In genomic region chr14:68088463-68088862, GRCh38 we compare ENCODE assay signal across 10 cellular contexts.
A peak's percentile ranks its signal among the peaks of the same experiment; 100 is the strongest.
DNase-seq lines count a peak whose midpoint lies in the region; ATAC-seq and TF ChIP-seq lines count a peak whose summit lies in the region.
"Had no signal": no experiment of that assay in that cellular context is flagged by ENCODE, and none has a peak within 500 bp of the region (broad histone marks: within the 10 kb centered on the region; RNA-seq: fewer than 3 reads in every experiment).

No MANE protein-coding gene starts in this region.

- H2AFZ ChIP-seq in osteoblast (ENCODE audit: low read length) = peak overlapping the region; percentile 2
- H2AFZ ChIP-seq in H9 (ENCODE audit: low read length) = no peak overlapping the region

- H4K20me1 ChIP-seq in osteoblast (ENCODE audit: insufficient read depth, low read length) (no peaks in the 10 kb centered on the region), H9 (ENCODE audit: control insufficient read depth, insufficient read depth, insufficient read length) (no peaks in the 10 kb centered on the region)

- TF ChIP-seq EP300 in stomach (IDR thresholded peaks at IDR 0.05) = no peak

- no peak overlapping the region for H3K14ac ChIP-seq in H9 (ENCODE audit: insufficient read depth, low read length)

- intact Hi-C loops in stomach (cut with DNase I; ENCODE audit: low total_unique reads) = no loop called here

- no peak overlapping the region for H3K4me3 Mint-ChIP-seq in H9

- H3K27me3 Mint-ChIP-seq in H9 (ENCODE audit: low read depth) = no peaks in the 10 kb centered on the region

- no peak overlapping the region for H2BK15ac ChIP-seq in H9 (ENCODE audit: low read depth, low read length)

- H3K23ac ChIP-seq in H9 (ENCODE audit: insufficient read length, low read depth, low read length) = no peak overlapping the region

- H3K79me2 ChIP-seq in osteoblast (ENCODE audit: insufficient read depth, low read length) = no peaks in the 10 kb centered on the region
- H3K79me2 ChIP-seq in H9 (ENCODE audit: insufficient read depth, low read length) = no peaks in the 10 kb centered on the region

- no peak overlapping the region for H3K9ac ChIP-seq in H9 (ENCODE audit: extremely low read depth, insufficient read length, low read length)

- no peaks in the 10 kb centered on the region for H3K23me2 ChIP-seq in H9 (ENCODE audit: insufficient read length, low read depth, low read length, poor library complexity, severe bottlenecking)

- H2BK120ac ChIP-seq in H9 (ENCODE audit: low read depth, low read length, poor library complexity, severe bottlenecking) = no peak overlapping the region

- H3K79me1 ChIP-seq in H9 (ENCODE audit: insufficient read depth, low read depth, low read length, poor library complexity, severe bottlenecking) = no peaks in the 10 kb centered on the region

- H3K27ac ChIP-seq in coronary artery (no peak overlapping the region), osteoblast (ENCODE audit: low read depth, low read length) (no peak overlapping the region), stomach (peak overlapping the region in 2 of 5 donors; percentile 0 to 59), H9 (ENCODE audit: insufficient read length, low read depth, low read length) (no peak overlapping the region)

- H3T11ph ChIP-seq in H9 (ENCODE audit: low read length) = no peak overlapping the region

- H3K36me3 Mint-ChIP-seq in H9 (ENCODE audit: insufficient read depth in 1 of 3, low read depth in 3 of 3) = peaks cover 0 to 2% (median 2%) of the 10 kb centered on the region in 3 experiments; a peak in 3 of 7 replicates

- no peak overlapping the region for H3K56ac ChIP-seq in H9 (ENCODE audit: insufficient read length, low read depth, low read length)

- H4K5ac ChIP-seq in H9 (ENCODE audit: insufficient read length, low read depth, low read length) = no peak overlapping the region

- no peak overlapping the region for H3K4ac ChIP-seq in H9 (ENCODE audit: low read depth, low read length)

- no peak for TF ChIP-seq CTCF in coronary artery (IDR thresholded peaks at IDR 0.05)
- TF ChIP-seq CTCF in osteoblast (IDR thresholded peaks at IDR 0.05; ENCODE audit: extremely low read depth, low read depth, low read length) = no peak
- TF ChIP-seq CTCF in stomach (IDR thresholded peaks at IDR 0.05) = no peak
- TF ChIP-seq CTCF in H9 (conservative IDR thresholded peaks at IDR 0.05) = no peak

- no peaks in the 10 kb centered on the region for H3K36me3 ChIP-seq in osteoblast (ENCODE audit: insufficient read depth, low read length)
- H3K36me3 ChIP-seq in stomach = no peaks in the 10 kb centered on the region

- H2AK5ac ChIP-seq in H9 (ENCODE audit: insufficient read length, low read length) = no peak overlapping the region

- peaks cover 27 to 30% of the 10 kb centered on the region in 2 experiments for H3K4me1 Mint-ChIP-seq in H9

- H3K27me3 ChIP-seq in osteoblast (ENCODE audit: insufficient read depth, low read length) (no peaks in the 10 kb centered on the region), stomach (no peaks in the 10 kb centered on the region), H9 (ENCODE audit: insufficient read depth, low read length) (no peaks in the 10 kb centered on the region)

- H4K91ac ChIP-seq in H9 (ENCODE audit: insufficient read length, low read depth, low read length) = no peak overlapping the region

- H3K4me2 ChIP-seq in osteoblast (ENCODE audit: insufficient read depth, low read length) (no peak overlapping the region), H9 (ENCODE audit: insufficient read depth, insufficient read length, low read length) (no peak overlapping the region)

- H3K9me3 ChIP-seq in osteoblast (ENCODE audit: low read depth, low read length) = no peaks in the 10 kb centered on the region
- H3K9me3 ChIP-seq in stomach = no peaks in the 10 kb centered on the region
- no peaks in the 10 kb centered on the region for H3K9me3 ChIP-seq in H9 (ENCODE audit: control insufficient read depth, low read depth, low read length)

- peaks cover 9 to 11% of the 10 kb centered on the region in 2 experiments; a peak in 4 of 5 replicates for H3K9me3 Mint-ChIP-seq in H9

- H3K4me1 ChIP-seq in osteoblast (ENCODE audit: insufficient read depth, low read length) (no peaks in the 10 kb centered on the region), stomach (peaks cover 0 to 26% (median 7%) of the 10 kb centered on the region in 4 donors), H9 (ENCODE audit: insufficient read depth, low read length) (peaks cover 5% of the 10 kb centered on the region; the same call in 1 of the 2 replicates)

- H4K8ac ChIP-seq in H9 (replicated peaks; ENCODE audit: insufficient read length, low read depth, low read length) = no peak overlapping the region

- no peak for ATAC-seq in GM21515 (IDR thresholded peaks at IDR 0.05; ENCODE audit: unreplicated experiment)

- H3K4me3 ChIP-seq in coronary artery = peak overlapping the region; percentile 43
- no peak overlapping the region for H3K4me3 ChIP-seq in osteoblast (ENCODE audit: insufficient read depth, low read length)
- H3K4me3 ChIP-seq in stomach = no peak overlapping the region

- peak; percentile 47 for DNase-seq in DMS153 (lab: John Stamatoyannopoulos, UW)
- peak; percentile 45 to 51 for DNase-seq in NCI-H1930 (lab: John Stamatoyannopoulos, UW)
- DNase-seq in coronary artery (ENCODE audit: low spot score) = no peak
- DNase-seq in osteoblast (ENCODE audit: insufficient read length, low spot score, missing footprints) = no peak
- no peak for DNase-seq in stomach
- DNase-seq in H9 = no peak
- DNase-seq in AG08396 (ENCODE audit: low spot score) = no peak
- DNase-seq: GF-D8, nucleus accumbens had no signal

- H2BK20ac ChIP-seq in H9 (ENCODE audit: low read depth, low read length, poor library complexity, severe bottlenecking) = no peak overlapping the region

- no peak for TF ChIP-seq POLR2A in stomach (IDR thresholded peaks at IDR 0.05)

- no peak overlapping the region for H3K27ac Mint-ChIP-seq in H9

- H2BK12ac ChIP-seq in H9 (ENCODE audit: insufficient read length, low read depth, low read length) = no peak overlapping the region

- no peak overlapping the region for H2BK5ac ChIP-seq in H9 (ENCODE audit: insufficient read length, low read length)

- WGBS in stomach, 5 donors = 53 to 82% (median 73%) methylated on average over 5 of the region's 5 CpGs
- WGBS in H9 (ENCODE audit: extremely low coverage, insufficient read length, low lambda C conversion rate) = no CpG with 5 or more reads among the region's 5 CpGs

- H3K18ac ChIP-seq in H9 (ENCODE audit: insufficient read length, low read depth, low read length) = no peak overlapping the region

Comparison
In these comparisons a context has a peak if more than half of its experiments do, and no peak if none do; other contexts are left out.
1. DNase-seq: peak in DMS153 (single experiment) and NCI-H1930 (2 of 2); none in coronary artery (single experiment), osteoblast (single experiment), stomach (single experiment), H9 (single experiment) and AG08396 (single experiment).